27 cellular contexts compared by ENCODE assay signal in the genomic region with DNA sequence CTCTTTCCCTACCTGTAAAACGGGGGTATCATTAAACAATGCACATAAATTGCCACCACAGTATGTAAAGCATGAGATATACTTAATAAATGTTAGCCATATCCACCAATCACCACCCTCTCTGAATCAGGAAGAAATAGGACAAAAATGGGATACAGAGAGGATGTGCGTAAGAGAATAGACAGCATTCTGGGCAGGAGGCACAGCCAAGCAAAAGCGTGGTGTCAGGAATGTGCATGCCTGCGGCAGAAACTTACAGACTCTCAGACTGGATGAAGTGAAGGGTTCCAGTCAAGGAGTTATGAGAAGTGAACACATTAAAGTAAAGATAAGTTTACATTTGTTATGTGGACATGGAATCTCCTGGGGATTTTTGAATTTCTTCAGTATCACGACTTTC.
DNase-seq lines count a peak whose midpoint lies in the region; ATAC-seq, FAIRE-seq and TF ChIP-seq lines count a peak whose summit lies in the region.
"Had no signal": no experiment of that assay in that cellular context is flagged by ENCODE, and none has a peak within 500 bp of the region (broad histone marks: within the 10 kb centered on the region; RNA-seq: fewer than 3 reads in every experiment).

No MANE protein-coding gene starts in this region.

- no peaks in the 10 kb centered on the region for H3K27me3 ChIP-seq in SK-N-SH (ENCODE audit: insufficient read depth)
- H3K27me3 ChIP-seq in BLaER1 treated with 17β-estradiol and CSF1 and Interleukin-3, amounts not matched to agents 10 nM and 100 nM = no peaks in the 10 kb centered on the region
- H3K27me3 ChIP-seq in brain microvascular endothelial cell (replicated peaks) = no peaks in the 10 kb centered on the region
- H3K27me3 ChIP-seq in naive thymus-derived CD4-positive, alpha-beta T cell (ENCODE audit: control insufficient read depth in 2 of 2, insufficient read depth in 2 of 2, low read length in 2 of 2) = no peaks in the 10 kb centered on the region
- H3K27me3 ChIP-seq: heart right ventricle, sigmoid colon, SJSA1, transverse colon had no signal

- in situ Hi-C loops in brain microvascular endothelial cell (cut with HindIII; ENCODE audit: low pct_ligation_motif_present, low sequenced_read_pairs) = no loop called here

- no peaks in the 10 kb centered on the region for H3K9me2 ChIP-seq in SK-N-SH

- FAIRE-seq in D721Med (lab: Jason Lieb, UNC) = no peak
- FAIRE-seq: astrocyte had no signal

- H3F3A ChIP-seq in SK-N-SH (replicated peaks; ENCODE audit: insufficient read depth) = no peaks in the 10 kb centered on the region

- intact Hi-C loops in naive thymus-derived CD4-positive, alpha-beta T cell (cut with micrococcal nuclease) = loop anchor here (2.0 to 5.0 kb wide), 5 partner anchors 43 to 353 kb away; a partner anchor contains a TSS

- peaks cover 56 to 94% (median 84%) of the 10 kb centered on the region in 7 donors for H3K4me1 Mint-ChIP-seq in naive thymus-derived CD4-positive, alpha-beta T cell

- no peak overlapping the region for H3K4me2 ChIP-seq in SK-N-SH
- peak overlapping the region; percentile 81 to 95 (median 86) for H3K4me2 ChIP-seq in BLaER1 treated with 17β-estradiol and CSF1 and Interleukin-3, amounts not matched to agents 10 nM and 100 nM

- no peak for TF ChIP-seq RAD21 in SK-N-SH (IDR thresholded peaks at IDR 0.05; ENCODE audit: low read length)

- TF ChIP-seq CTCF in SK-N-SH (IDR thresholded peaks at IDR 0.05) (no peak), brain microvascular endothelial cell (IDR thresholded peaks at IDR 0.05; ENCODE audit: low read depth, low read length, missing control alignments) (no peak), D721Med (IDR thresholded peaks at IDR 0.05; ENCODE audit: insufficient read depth, missing control alignments) (no peak)

- peaks cover 0 to 10% (median 4%) of the 10 kb centered on the region in 11 donors for H3K9me3 Mint-ChIP-seq in naive thymus-derived CD4-positive, alpha-beta T cell

- no peaks in the 10 kb centered on the region for H3K36me3 ChIP-seq in SK-N-SH (replicated peaks in 1 of 2; ENCODE audit: control insufficient read depth in 1 of 2, insufficient read depth in 2 of 2, low read length in 1 of 2)
- no peaks in the 10 kb centered on the region for H3K36me3 ChIP-seq in BLaER1 treated with 17β-estradiol and CSF1 and Interleukin-3, amounts not matched to agents 10 nM and 100 nM
- no peaks in the 10 kb centered on the region for H3K36me3 ChIP-seq in brain microvascular endothelial cell (replicated peaks)
- no peaks in the 10 kb centered on the region for H3K36me3 ChIP-seq in naive thymus-derived CD4-positive, alpha-beta T cell (ENCODE audit: control insufficient read depth in 2 of 3, insufficient read depth in 3 of 3, low read length in 3 of 3)
- H3K36me3 ChIP-seq: heart right ventricle, sigmoid colon, SJSA1, transverse colon, WERI-Rb-1 had no signal

- DNase-seq in SK-N-SH = no peak
- peak; percentile 36 for DNase-seq in brain microvascular endothelial cell
- DNase-seq in naive thymus-derived CD4-positive, alpha-beta T cell = no peak
- DNase-seq in D721Med (ENCODE audit: insufficient read length, low spot score) = no peak
- DNase-seq in DMS79 treated with DMSO at 0.1 percent for 48 hours (lab: John Stamatoyannopoulos, UW) = no peak
- DNase-seq in stimulated activated CD4-positive, alpha-beta T cell treated with anti-CD3 and anti-CD28 coated beads, Interleukin-1b, Interleukin-23, amount 100 ng/mL, for 48 hours = no peak
- DNase-seq: activated CD4-positive, alpha-beta T cell treated with anti-CD3 and anti-CD28 coated beads, Interleukin-2, amount 50 U/mL, for 48 hours; activated naive CD4-positive, alpha-beta T cell treated with Interleukin-2 at 50 U/mL for 16 hours; activated T-cell treated with anti-CD3 and anti-CD28 coated beads, Interleukin-2, amount 50 U/mL, for 1 hour; foreskin fibroblast; GF-D8; heart right ventricle; left colon; midbrain; NCI-H1930; NCI-H69; sigmoid colon; stimulated activated CD4-positive, alpha-beta T cell treated with anti-CD3 and anti-CD28 coated beads, Interleukin-15, amount 100 ng/mL, for 24 hours; transverse colon; WERI-Rb-1 had no signal

- H4K20me1 ChIP-seq in SK-N-SH (ENCODE audit: insufficient read depth) = no peaks in the 10 kb centered on the region
- no peaks in the 10 kb centered on the region for H4K20me1 ChIP-seq in BLaER1 treated with 17β-estradiol and CSF1 and Interleukin-3, amounts not matched to agents 10 nM and 100 nM

- CTCF ChIA-PET in SK-N-SH (lab: Yijun Ruan, JAX) = no interaction called here
- CTCF ChIA-PET in naive thymus-derived CD4-positive, alpha-beta T cell (lab: Charles Lee) = interaction anchor here (0.8 kb wide), 1 partner anchor 9 kb away, joined by 3 read pairs; no protein-coding TSS in a partner anchor

- peaks cover 0 to 11% (median 0%) of the 10 kb centered on the region in 5 donors for H3K36me3 Mint-ChIP-seq in naive thymus-derived CD4-positive, alpha-beta T cell

- no peak for ATAC-seq in SK-N-SH treated with all-trans-retinoic acid at 6 μM for 48 hours
- ATAC-seq in naive thymus-derived CD4-positive, alpha-beta T cell = no peak
- ATAC-seq: heart right ventricle, left colon had no signal

- peak overlapping the region; percentile 2; the same call in 1 of the 2 replicates for H2AFZ ChIP-seq in SK-N-SH (ENCODE audit: low read depth)

- peak overlapping the region in 3 of 10 donors; percentile 20 to 78 (median 41) for H3K4me3 Mint-ChIP-seq in naive thymus-derived CD4-positive, alpha-beta T cell

- no peak overlapping the region for H3K9ac ChIP-seq in SK-N-SH
- H3K9ac ChIP-seq in BLaER1 treated with 17β-estradiol and CSF1 and Interleukin-3, amounts not matched to agents 10 nM and 100 nM = no peak overlapping the region

- peak overlapping the region in 6 of 9 donors; percentile 20 to 97 (median 64) for H3K27ac Mint-ChIP-seq in naive thymus-derived CD4-positive, alpha-beta T cell
- H3K27ac Mint-ChIP-seq: progenitor cell of endocrine pancreas had no signal

- peaks cover 2 to 27% of the 10 kb centered on the region in 2 experiments; a peak in 2 of 4 replicates for H3K4me1 ChIP-seq in SK-N-SH (ENCODE audit: control insufficient read depth in 1 of 2, insufficient read depth in 2 of 2, low read depth in 1 of 2, low read length in 1 of 2)
- peaks cover 65 to 86% (median 72%) of the 10 kb centered on the region in 10 experiments for H3K4me1 ChIP-seq in BLaER1 treated with 17β-estradiol and CSF1 and Interleukin-3, amounts not matched to agents 10 nM and 100 nM
- H3K4me1 ChIP-seq in naive thymus-derived CD4-positive, alpha-beta T cell (ENCODE audit: control insufficient read depth in 2 of 2, insufficient read depth in 2 of 2, low read length in 2 of 2) = peaks cover 59 to 61% of the 10 kb centered on the region in 2 donors

- no peaks in the 10 kb centered on the region for H3K79me2 ChIP-seq in SK-N-SH (ENCODE audit: insufficient read depth)

- TF ChIP-seq EP300 in SK-N-SH (IDR thresholded peaks at IDR 0.05; ENCODE audit: borderline replicate concordance in 1 of 2, low read depth in 1 of 2, low read length in 1 of 2) = no peak

- H3K27ac ChIP-seq in SK-N-SH (ENCODE audit: low read depth in 2 of 2, low read length in 1 of 2) (no peak overlapping the region), brain microvascular endothelial cell (no peak overlapping the region)
- peak overlapping the region in 3 of 11 experiments; percentile 75 to 76 (median 75); a peak in 5 of 22 replicates for H3K27ac ChIP-seq in BLaER1 treated with 17β-estradiol and CSF1 and Interleukin-3, amounts not matched to agents 10 nM and 100 nM
- no peak overlapping the region for H3K27ac ChIP-seq in naive thymus-derived CD4-positive, alpha-beta T cell (ENCODE audit: low read depth, low read length)
- H3K27ac ChIP-seq: 22Rv1, epithelial cell of prostate, SJSA1, transverse colon, WERI-Rb-1 had no signal

- POLR2A ChIA-PET in SK-N-SH (lab: Yijun Ruan, JAX) = no interaction called here
- POLR2A ChIA-PET in naive thymus-derived CD4-positive, alpha-beta T cell (lab: Charles Lee) = interaction anchor here (0.8 to 1.9 kb wide), 3 partner anchors 68 to 159 kb away, joined by 3 to 7 read pairs (median 4); no protein-coding TSS in a partner anchor

- H3K4me3 ChIP-seq in SK-N-SH (ENCODE audit: low read depth in 2 of 2, low read length in 1 of 2) (no peak overlapping the region), brain microvascular endothelial cell (ENCODE audit: low read depth, low read length) (no peak overlapping the region)
- 0 out of 20 replicates have a peak overlapping the region, but pooled peaks of 1 of the 10 experiments have one; percentile 9 for H3K4me3 ChIP-seq in BLaER1 treated with 17β-estradiol and CSF1 and Interleukin-3, amounts not matched to agents 10 nM and 100 nM
- H3K4me3 ChIP-seq in naive thymus-derived CD4-positive, alpha-beta T cell (ENCODE audit: low read length) = no peak overlapping the region
- H3K4me3 ChIP-seq: heart right ventricle, sigmoid colon, SJSA1, transverse colon had no signal

- no peaks in the 10 kb centered on the region for H3K9me3 ChIP-seq in SK-N-SH
- H3K9me3 ChIP-seq in BLaER1 treated with 17β-estradiol and CSF1 and Interleukin-3, amounts not matched to agents 10 nM and 100 nM (replicated peaks in 1 of 11) = peaks cover 0 to 28% (median 22%) of the 10 kb centered on the region in 11 experiments; a peak in 18 of 22 replicates
- no peaks in the 10 kb centered on the region for H3K9me3 ChIP-seq in naive thymus-derived CD4-positive, alpha-beta T cell (ENCODE audit: control insufficient read depth in 2 of 3, low read length in 3 of 3)
- H3K9me3 ChIP-seq: sigmoid colon, SJSA1, transverse colon had no signal

- WGBS in SK-N-SH (ENCODE audit: low lambda C conversion rate) = 86% methylated on average over 5 of the region's 5 CpGs

- no peaks in the 10 kb centered on the region for H3K27me3 Mint-ChIP-seq in naive thymus-derived CD4-positive, alpha-beta T cell

TF ChIP-seq in SK-N-SH, 30 proteins besides CTCF, POLR2A, EP300 and RAD21 (continues in another document):
- no peak for TF ChIP-seq RFX5 (IDR thresholded peaks at IDR 0.05; ENCODE audit: low read length)

TF ChIP-seq in SK-N-SH treated with all-trans-retinoic acid at 6 μM for 48 hours, 23 proteins besides CTCF, POLR2A, EP300 and RAD21:
- TF ChIP-seq CSDC2 (CRISPR knock-in tag; IDR thresholded peaks at IDR 0.05) (no peak), OSR1 (CRISPR knock-in tag; IDR thresholded peaks at IDR 0.05) (no peak)
